8 cellular contexts compared by ENCODE assay signal in genomic region chr11:95230054-95231034, GRCh38. TPM values are rescaled to one million over a fixed set of nuclear protein-coding genes. Genes with fewer than 3 reads are reported as not detected.
DNase-seq lines count a peak whose midpoint lies in the region; ATAC-seq, FAIRE-seq and TF ChIP-seq lines count a peak whose summit lies in the region.

No MANE protein-coding gene starts in this region.

- POLR2A ChIA-PET in activated CD8-positive, alpha-beta T cell treated with anti-CD3 and anti-CD28 coated beads for 36 hours (lab: Charles Lee) = interaction anchor here (0.7 to 2.3 kb wide), 7 partner anchors 23 to 474 kb away, joined by 3 to 10 read pairs (median 3); no protein-coding TSS in a partner anchor
- POLR2A ChIA-PET in endothelial cell of umbilical vein (lab: Charles Lee) = interaction anchor here (0.6 to 1.2 kb wide), 2 partner anchors 24 to 498 kb away, joined by 3 to 4 read pairs; no protein-coding TSS in a partner anchor

- H3K4me2 ChIP-seq in Karpas-422 (ENCODE audit: low read depth, low read length, poor library complexity, severe bottlenecking) (peak overlapping the region; percentile 95), endothelial cell of umbilical vein (ENCODE audit: insufficient read depth, low read length) (peak overlapping the region; percentile 56)

- TF ChIP-seq POLR2A in endothelial cell of umbilical vein (IDR thresholded peaks at IDR 0.05; ENCODE audit: low read depth, low read length) (no peak), testis (IDR thresholded peaks at IDR 0.05) (no peak)

- peak overlapping the region; percentile 92 for H3K4me3 Mint-ChIP-seq in activated CD8-positive, alpha-beta T cell treated with anti-CD3 and anti-CD28 coated beads for 36 hours
- H3K4me3 Mint-ChIP-seq in mesothelial cell of epicardium = no peak overlapping the region

- H3K27ac Mint-ChIP-seq in activated CD8-positive, alpha-beta T cell treated with anti-CD3 and anti-CD28 coated beads for 36 hours = peak overlapping the region; percentile 78
- H3K27ac Mint-ChIP-seq in mesothelial cell of epicardium = peak overlapping the region; percentile 95

- H3K9me3 ChIP-seq in Karpas-422 (ENCODE audit: low read length) = no peaks in the 10 kb centered on the region
- H3K9me3 ChIP-seq in endothelial cell of umbilical vein (replicated peaks; ENCODE audit: control insufficient read depth, insufficient read depth, low read length) = no peaks in the 10 kb centered on the region
- no peaks in the 10 kb centered on the region for H3K9me3 ChIP-seq in testis

- H3K27me3 Mint-ChIP-seq in activated CD8-positive, alpha-beta T cell treated with anti-CD3 and anti-CD28 coated beads for 36 hours = no peaks in the 10 kb centered on the region
- no peaks in the 10 kb centered on the region for H3K27me3 Mint-ChIP-seq in mesothelial cell of epicardium (ENCODE audit: low read depth)

- TSS peak; percentile 10 for BruUV-seq in endothelial cell of umbilical vein (replicated peaks; lab: Mats Ljungman, UMichigan)

- H2AFZ ChIP-seq in Karpas-422 (ENCODE audit: low read length) (peak overlapping the region; percentile 54), endothelial cell of umbilical vein (ENCODE audit: low read depth, low read length) (peak overlapping the region; percentile 27)

- DNase-seq in DMS79 (lab: John Stamatoyannopoulos, UW) (peak; percentile 46), Karpas-422 (peak; percentile 81), endothelial cell of umbilical vein (ENCODE audit: low read depth, low spot score) (peak; percentile 34), mesothelial cell of epicardium (ENCODE audit: low spot score in 2 of 2, unreplicated experiment in 2 of 2) (no peak), testis (peak; percentile 28), NCI-H774 (lab: John Stamatoyannopoulos, UW) (no peak)
- peak; percentile 38 for DNase-seq in activated CD8-positive, alpha-beta T cell treated with anti-CD3 and anti-CD28 coated beads for 36 hours

- peaks cover 46% of the 10 kb centered on the region for H3K4me1 Mint-ChIP-seq in activated CD8-positive, alpha-beta T cell treated with anti-CD3 and anti-CD28 coated beads for 36 hours (ENCODE audit: low read depth)
- peaks cover 23% of the 10 kb centered on the region for H3K4me1 Mint-ChIP-seq in mesothelial cell of epicardium

- H3K36me3 ChIP-seq in Karpas-422 (ENCODE audit: insufficient read depth, low read length) (no peaks in the 10 kb centered on the region), endothelial cell of umbilical vein (ENCODE audit: control insufficient read depth in 2 of 2, extremely low read depth in 1 of 2, insufficient read depth in 2 of 2, low read length in 2 of 2) (no peaks in the 10 kb centered on the region), testis (ENCODE audit: low read depth, missing control alignments) (no peaks in the 10 kb centered on the region)

- peaks cover 1% of the 10 kb centered on the region for H3K9me3 Mint-ChIP-seq in activated CD8-positive, alpha-beta T cell treated with anti-CD3 and anti-CD28 coated beads for 36 hours
- peaks cover 2% of the 10 kb centered on the region for H3K9me3 Mint-ChIP-seq in mesothelial cell of epicardium

- CTCF ChIA-PET in activated CD8-positive, alpha-beta T cell treated with anti-CD3 and anti-CD28 coated beads for 36 hours (lab: Charles Lee) = interaction anchor here (0.9 to 2.8 kb wide), 11 partner anchors 11 to 475 kb away, joined by 3 to 18 read pairs (median 4); partner anchors contain the start of gene SRSF8
- CTCF ChIA-PET in endothelial cell of umbilical vein (lab: Charles Lee) = interaction anchor here (0.9 to 2.0 kb wide), 5 partner anchors 75 to 475 kb away, joined by 4 to 16 read pairs (median 5); partner anchors contain the start of gene SRSF8

- no peaks in the 10 kb centered on the region for H3K9me1 ChIP-seq in endothelial cell of umbilical vein (replicated peaks; ENCODE audit: control insufficient read depth, extremely low read depth, insufficient read depth, low read length)

- no peak for TF ChIP-seq CTCF in activated CD8-positive, alpha-beta T cell treated with anti-CD3 and anti-CD28 coated beads for 36 hours (IDR thresholded peaks at IDR 0.05)
- no peak for TF ChIP-seq CTCF in endothelial cell of umbilical vein (IDR thresholded peaks at IDR 0.05; ENCODE audit: extremely low read depth in 1 of 2, insufficient read depth in 1 of 2, low read depth in 1 of 2, low read length in 2 of 2)
- TF ChIP-seq CTCF in mesothelial cell of epicardium (IDR thresholded peaks at IDR 0.05; ENCODE audit: unreplicated experiment) = no peak
- no peak for TF ChIP-seq CTCF in testis (IDR thresholded peaks at IDR 0.05)

- H3K4me1 ChIP-seq in Karpas-422 (ENCODE audit: low read length) (peaks cover 38% of the 10 kb centered on the region), endothelial cell of umbilical vein (ENCODE audit: control insufficient read depth, extremely low read depth, insufficient read depth, low read length) (peaks cover 11% of the 10 kb centered on the region), testis (no peaks in the 10 kb centered on the region)

- H3K27me3 ChIP-seq in Karpas-422 (ENCODE audit: low read length) (peaks cover 5% of the 10 kb centered on the region), endothelial cell of umbilical vein (ENCODE audit: control insufficient read depth in 2 of 2, insufficient read depth in 2 of 2, low read length in 2 of 2) (peaks cover 15 to 43% of the 10 kb centered on the region in 2 experiments), testis (no peaks in the 10 kb centered on the region)

- FAIRE-seq in endothelial cell of umbilical vein (lab: Jason Lieb, UNC) = no peak

- H3K4me3 ChIP-seq in Karpas-422 (ENCODE audit: low read length) = peak overlapping the region; percentile 78
- peak overlapping the region; percentile 35 to 65 (median 43) for H3K4me3 ChIP-seq in endothelial cell of umbilical vein (replicated peaks in 1 of 3; ENCODE audit: insufficient read depth in 1 of 3, low read depth in 1 of 3, low read length in 3 of 3)
- H3K4me3 ChIP-seq in testis = peak overlapping the region; percentile 94 to 95

- WGBS in testis, 2 donors = 0% methylated on average over 20 to 70 of the region's 70 CpGs

- H3K36me3 Mint-ChIP-seq in activated CD8-positive, alpha-beta T cell treated with anti-CD3 and anti-CD28 coated beads for 36 hours (ENCODE audit: low read depth) = peaks cover 2% of the 10 kb centered on the region
- peaks cover 4% of the 10 kb centered on the region for H3K36me3 Mint-ChIP-seq in mesothelial cell of epicardium

- intact Hi-C loops in activated CD8-positive, alpha-beta T cell treated with anti-CD3 and anti-CD28 coated beads for 36 hours (cut with micrococcal nuclease) = loop anchor here (1.0 to 5.0 kb wide), 4 partner anchors 24 to 477 kb away; no protein-coding TSS in a partner anchor
- intact Hi-C loops in endothelial cell of umbilical vein (cut with micrococcal nuclease) (loop anchor here (1.0 to 5.0 kb wide), 4 partner anchors 79 to 532 kb away; partner anchors contain the start of gene SRSF8), testis (cut with DNase I; ENCODE audit: low total_unique reads) (loop anchor here (5.0 to 10.0 kb wide), 2 partner anchors 78 to 474 kb away; no protein-coding TSS in a partner anchor)

- peaks cover 13% of the 10 kb centered on the region for H4K20me1 ChIP-seq in Karpas-422 (ENCODE audit: insufficient read depth, low read depth, low read length)
- H4K20me1 ChIP-seq in endothelial cell of umbilical vein (replicated peaks; ENCODE audit: control insufficient read depth, extremely low read depth, insufficient read depth, low read length) = no peaks in the 10 kb centered on the region

- H3K9me2 ChIP-seq in Karpas-422 (replicated peaks; ENCODE audit: insufficient read depth, low read length) = no peaks in the 10 kb centered on the region

- dilution Hi-C loops in endothelial cell of umbilical vein (cut with MboI; ENCODE audit: extremely low pct_ligation_motif_present, low sequenced_read_pairs) = no loop called here

- H3K27ac ChIP-seq in Karpas-422 (ENCODE audit: low read length) = no peak overlapping the region
- H3K27ac ChIP-seq in endothelial cell of umbilical vein (ENCODE audit: insufficient read depth, low read depth, low read length) = no peak overlapping the region
- peak overlapping the region; percentile 89 to 93 for H3K27ac ChIP-seq in testis

- H3K79me2 ChIP-seq in Karpas-422 (ENCODE audit: low read length) (peaks cover 6% of the 10 kb centered on the region), endothelial cell of umbilical vein (ENCODE audit: control insufficient read depth, insufficient read depth, low read length) (no peaks in the 10 kb centered on the region)

- peak overlapping the region; percentile 75 for H3K9ac ChIP-seq in Karpas-422 (ENCODE audit: low read length)
- H3K9ac ChIP-seq in endothelial cell of umbilical vein (replicated peaks; ENCODE audit: extremely low read depth, insufficient read depth, low read length) = no peak overlapping the region

- peak; percentile 27 for ATAC-seq in GM21723 (IDR thresholded peaks at IDR 0.05; ENCODE audit: unreplicated experiment)
- peak; percentile 0 for ATAC-seq in activated CD8-positive, alpha-beta T cell treated with anti-CD3 and anti-CD28 coated beads for 36 hours

TF ChIP-seq in endothelial cell of umbilical vein, 7 proteins besides CTCF, POLR2A, EP300 and RAD21:
- TF ChIP-seq EZH2 (IDR thresholded peaks at IDR 0.05; ENCODE audit: borderline replicate concordance, low read depth, low read length, severe bottlenecking) (peak; percentile 81), JUN (IDR thresholded peaks at IDR 0.05; ENCODE audit: borderline replicate concordance, insufficient read depth, insufficient read length, low read depth) (no peak)
TF ChIP-seq in endothelial cell of umbilical vein: peak in this region for 1.

RNA-seq across cellular contexts. Expression of gene SESN3, which starts 0.7 kb away (rescaled TPM):
- total RNA-seq in Karpas-422 (2014; rRNA removed; shearing (Covaris generic); ENCODE audit: low replicate concordance) = 21.4 and 58.9 TPM in 2 replicates
- total RNA-seq in activated CD8-positive, alpha-beta T cell treated with anti-CD3 and anti-CD28 coated beads for 36 hours = 10 to 100 TPM; 19.4 to 19.5 TPM
- total RNA-seq in endothelial cell of umbilical vein (5.6 and 6.9 TPM in 2 replicates), mesothelial cell of epicardium (118 to 130 TPM (median 123 TPM) in 3 replicates), testis (10 to 100 TPM; 27.5 to 66.9 TPM)
- polyA plus RNA-seq in endothelial cell of umbilical vein (1.3 and 1.6 TPM in 2 replicates), testis (ENCODE audit: insufficient read depth, low read depth, low replicate concordance) (106 TPM)
- 0.85 and 0.92 TPM in 2 replicates for polyA plus RNA-seq in endothelial cell of umbilical vein (2011; cell fraction: cytosol; rRNA removed)
- 4.4 and 5.6 TPM in 2 replicates for polyA plus RNA-seq in endothelial cell of umbilical vein (2011; cell fraction: nucleus; rRNA removed)
- 0.56 and 1.1 TPM in 2 replicates for polyA plus RNA-seq in endothelial cell of umbilical vein (2012)
- polyA minus RNA-seq in endothelial cell of umbilical vein = 7.9 and 9.3 TPM in 2 replicates
- 0.51 TPM for polyA minus RNA-seq in endothelial cell of umbilical vein (2011; cell fraction: cytosol; rRNA and poly(A)+ RNA removed)
- polyA minus RNA-seq in endothelial cell of umbilical vein (2011; cell fraction: nucleus; rRNA and poly(A)+ RNA removed) = 10.6 and 15.5 TPM in 2 replicates

Comparison
In these comparisons a context has a peak if more than half of its experiments do, and no peak if none do; other contexts are left out.
1. DNase-seq: peak in DMS79 (single experiment), Karpas-422 (single experiment), activated CD8-positive, alpha-beta T cell treated with anti-CD3 and anti-CD28 coated beads for 36 hours (single experiment), endothelial cell of umbilical vein (single experiment) and testis (single experiment); none in mesothelial cell of epicardium (0 of 2) and NCI-H774 (single experiment).
2. H3K27ac ChIP-seq: peak in testis (2 of 2); none in Karpas-422 (single experiment) and endothelial cell of umbilical vein (single experiment).
3. H3K4me3 ChIP-seq: peak in every context shown above with its lines; median percentile 94 in testis; 78 in Karpas-422; 43 in endothelial cell of umbilical vein.